ENCODE assay signal across 14 cellular contexts in genomic region chr7:3149231-3149960, GRCh38.
"Had no signal": no experiment of that assay in that cellular context is flagged by ENCODE, and none has a peak within 500 bp of the region (broad histone marks: within the 10 kb centered on the region; RNA-seq: fewer than 3 reads in every experiment).

No MANE protein-coding gene starts in this region.

- H3K9me3 Mint-ChIP-seq: activated T-cell treated with anti-CD3 and anti-CD28 coated beads, Interleukin-2, amount 50 U/mL, for 24 hours; T-cell had no signal

- H3K4me1 ChIP-seq: tibial nerve had no signal

- H3K36me3 ChIP-seq: esophagus squamous epithelium, neutrophil, tibial nerve had no signal

- FAIRE-seq: astrocyte, endometrium, islet of Langerhans, small intestine had no signal

- H3K36me3 Mint-ChIP-seq: activated CD8-positive, alpha-beta memory T cell treated with anti-CD3 and anti-CD28 coated beads, Interleukin-2, amount 10 ng/mL, durations not matched to agents 7 days and 5 days; T-cell had no signal

- H3K4me3 Mint-ChIP-seq: activated CD8-positive, alpha-beta memory T cell treated with anti-CD3 and anti-CD28 coated beads, Interleukin-2, amount 10 ng/mL, durations not matched to agents 7 days and 5 days; activated T-cell treated with anti-CD3 and anti-CD28 coated beads, Interleukin-2, amount 50 U/mL, for 24 hours; T-cell had no signal

- H3K27ac ChIP-seq: dorsolateral prefrontal cortex, esophagus squamous epithelium, neutrophil, tibial nerve had no signal

- DNase-seq: activated CD4-positive, CD25-positive, alpha-beta regulatory T cell; activated CD8-positive, alpha-beta memory T cell treated with anti-CD3 and anti-CD28 coated beads, Interleukin-2, amount 10 ng/mL, durations not matched to agents 7 days and 5 days; activated gamma-delta T cell treated with Interleukin-2 at 50 U/mL for 16 hours; activated T-cell treated with anti-CD3 and anti-CD28 coated beads, Interleukin-2, amount 50 U/mL, for 24 hours; esophagus squamous epithelium; foreskin fibroblast; small intestine; T-cell had no signal

- H3K27me3 ChIP-seq: tibial nerve had no signal

- H3K9me3 ChIP-seq: esophagus squamous epithelium, neutrophil had no signal

- H3K4me3 ChIP-seq: dorsolateral prefrontal cortex, esophagus squamous epithelium, tibial nerve had no signal

- H3K27me3 Mint-ChIP-seq: activated CD8-positive, alpha-beta memory T cell treated with anti-CD3 and anti-CD28 coated beads, Interleukin-2, amount 10 ng/mL, durations not matched to agents 7 days and 5 days; activated T-cell treated with anti-CD3 and anti-CD28 coated beads, Interleukin-2, amount 50 U/mL, for 24 hours had no signal

- H3K27ac Mint-ChIP-seq: activated CD8-positive, alpha-beta memory T cell treated with anti-CD3 and anti-CD28 coated beads, Interleukin-2, amount 10 ng/mL, durations not matched to agents 7 days and 5 days; activated T-cell treated with anti-CD3 and anti-CD28 coated beads, Interleukin-2, amount 50 U/mL, for 24 hours; T-cell had no signal

- ATAC-seq: activated CD8-positive, alpha-beta memory T cell treated with anti-CD3 and anti-CD28 coated beads, Interleukin-2, amount 10 ng/mL, durations not matched to agents 7 days and 5 days; T-cell had no signal
